Comparison of ENCODE assay signal across 13 cellular contexts in the genomic region with DNA sequence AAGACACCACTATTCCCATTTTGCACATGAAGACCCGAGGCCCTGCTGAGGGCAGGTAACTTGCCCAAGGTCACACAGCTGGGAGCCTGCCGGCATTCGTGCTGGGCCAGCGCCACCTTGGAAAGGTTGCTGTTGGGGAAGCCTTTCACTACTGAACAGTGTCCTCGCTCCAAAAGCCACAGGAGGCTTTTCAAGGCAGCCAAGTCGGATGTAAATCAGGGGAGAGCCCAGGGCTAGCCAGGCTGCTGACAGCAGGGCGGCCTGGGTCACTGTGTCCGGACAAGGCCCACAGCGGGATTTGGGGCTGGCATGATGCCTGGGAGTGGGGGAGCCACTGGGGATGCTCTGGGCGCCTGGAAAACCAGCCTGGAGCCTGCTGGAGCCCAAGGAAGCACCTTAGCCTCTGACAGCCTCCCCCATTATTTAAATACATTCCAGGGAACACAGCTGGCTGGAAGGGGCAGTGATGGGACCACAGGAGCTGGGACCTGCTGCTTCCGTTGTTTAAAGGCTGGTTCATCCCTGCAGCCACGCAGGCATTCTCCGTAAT. TPM values are rescaled to one million over a fixed set of nuclear protein-coding genes. Genes with fewer than 3 reads are reported as not detected.
A peak's percentile ranks its signal among the peaks of the same experiment; 100 is the strongest.
DNase-seq lines count a peak whose midpoint lies in the region; ATAC-seq and TF ChIP-seq lines count a peak whose summit lies in the region.
"Had no signal": no experiment of that assay in that cellular context is flagged by ENCODE, and none has a peak within 500 bp of the region (broad histone marks: within the 10 kb centered on the region; RNA-seq: fewer than 3 reads in every experiment).

No MANE protein-coding gene starts in this region.

- H2AFZ ChIP-seq in H9 (ENCODE audit: low read length) (no peak overlapping the region), smooth muscle cell (ENCODE audit: low read depth) (no peak overlapping the region)

- H4K91ac ChIP-seq in H9 (ENCODE audit: insufficient read length, low read depth, low read length) = no peak overlapping the region

- H3K27ac ChIP-seq in H9 (ENCODE audit: insufficient read length, low read depth, low read length) (peak overlapping the region; percentile 17), smooth muscle cell (ENCODE audit: low read depth) (peak overlapping the region; percentile 69), stomach (peak overlapping the region in 2 of 5 donors; percentile 32 to 49)
- H3K27ac ChIP-seq: body of pancreas had no signal

- H3K27me3 ChIP-seq in H9 (ENCODE audit: insufficient read depth, low read length) (no peaks in the 10 kb centered on the region), smooth muscle cell (ENCODE audit: low read depth) (no peaks in the 10 kb centered on the region), stomach (no peaks in the 10 kb centered on the region)
- H3K27me3 ChIP-seq: body of pancreas had no signal

- no peak overlapping the region for H2BK12ac ChIP-seq in H9 (ENCODE audit: insufficient read length, low read depth, low read length)

- no peak overlapping the region for H2BK120ac ChIP-seq in H9 (ENCODE audit: low read depth, low read length, poor library complexity, severe bottlenecking)

- no peak overlapping the region for H3K56ac ChIP-seq in H9 (ENCODE audit: insufficient read length, low read depth, low read length)

- H3K36me3 Mint-ChIP-seq in H9 (ENCODE audit: insufficient read depth in 1 of 3, low read depth in 3 of 3) = peaks cover 23 to 46% (median 32%) of the 10 kb centered on the region in 3 experiments

- peak; percentile 12 for ATAC-seq in SK-N-SH treated with all-trans-retinoic acid at 6 μM for 48 hours
- no peak for ATAC-seq in HG02885 (IDR thresholded peaks at IDR 0.05; ENCODE audit: poor library complexity, unreplicated experiment)
- ATAC-seq: body of pancreas; naive thymus-derived CD4-positive, alpha-beta T cell had no signal

- H3K4me1 ChIP-seq in H9 (ENCODE audit: insufficient read depth, low read length) (peaks cover 5% of the 10 kb centered on the region; the same call in 1 of the 2 replicates), smooth muscle cell (ENCODE audit: low read depth) (peaks cover 24% of the 10 kb centered on the region), stomach (peaks cover 14 to 65% (median 38%) of the 10 kb centered on the region in 4 donors)
- H3K4me1 ChIP-seq: body of pancreas had no signal

- intact Hi-C loops in stomach (cut with DNase I; ENCODE audit: low total_unique reads) = no loop called here

- H3K36me3 ChIP-seq in smooth muscle cell (ENCODE audit: low read depth) = no peaks in the 10 kb centered on the region
- peaks cover 10 to 44% (median 28%) of the 10 kb centered on the region in 4 donors for H3K36me3 ChIP-seq in stomach

- no peak overlapping the region for H2AK5ac ChIP-seq in H9 (ENCODE audit: insufficient read length, low read length)

- no peak overlapping the region for H2BK20ac ChIP-seq in H9 (ENCODE audit: low read depth, low read length, poor library complexity, severe bottlenecking)

- H3K4me3 Mint-ChIP-seq in H9 = peak overlapping the region; percentile 32 to 69; a peak in 4 of 5 replicates
- H3K4me3 Mint-ChIP-seq: naive thymus-derived CD4-positive, alpha-beta T cell had no signal

- TF ChIP-seq CTCF in H9 (conservative IDR thresholded peaks at IDR 0.05) (no peak), smooth muscle cell (IDR thresholded peaks at IDR 0.05; ENCODE audit: borderline replicate concordance, insufficient read depth, poor library complexity, severe bottlenecking) (no peak), stomach (IDR thresholded peaks at IDR 0.05) (no peak)

- H3K79me2 ChIP-seq in H9 (ENCODE audit: insufficient read depth, low read length) (peaks cover 16% of the 10 kb centered on the region; the same call in 1 of the 2 replicates), smooth muscle cell (ENCODE audit: low read depth) (peaks cover 12% of the 10 kb centered on the region)

- H3K4me2 ChIP-seq in H9 (ENCODE audit: insufficient read depth, insufficient read length, low read length) = peak overlapping the region; percentile 43
- H3K4me2 ChIP-seq in smooth muscle cell = peak overlapping the region; percentile 57

- TF ChIP-seq POLR2A in stomach (IDR thresholded peaks at IDR 0.05) = no peak

- no peak overlapping the region for H4K5ac ChIP-seq in H9 (ENCODE audit: insufficient read length, low read depth, low read length)

- H2BK15ac ChIP-seq in H9 (ENCODE audit: low read depth, low read length) = no peak overlapping the region

- H3K4me3 ChIP-seq in iPS-18c (ENCODE audit: insufficient read depth, low read depth, low read length) = peak overlapping the region; percentile 34; the same call in 1 of the 2 replicates
- H3K4me3 ChIP-seq in smooth muscle cell = no peak overlapping the region
- H3K4me3 ChIP-seq in stomach = no peak overlapping the region
- H3K4me3 ChIP-seq: body of pancreas had no signal

- H3K27ac Mint-ChIP-seq in H9 = peak overlapping the region; percentile 90 to 93 (median 91)

- no peak overlapping the region for H3K4ac ChIP-seq in H9 (ENCODE audit: low read depth, low read length)

- H3K9ac ChIP-seq in H9 (ENCODE audit: extremely low read depth, insufficient read length, low read length) (no peak overlapping the region), smooth muscle cell (ENCODE audit: low read depth) (no peak overlapping the region)

- H3K14ac ChIP-seq in H9 (ENCODE audit: insufficient read depth, low read length) = no peak overlapping the region; the same call in 1 of the 2 replicates

- H3K79me1 ChIP-seq in H9 (ENCODE audit: insufficient read depth, low read depth, low read length, poor library complexity, severe bottlenecking) = peaks cover 8% of the 10 kb centered on the region

- no peak overlapping the region for H3K18ac ChIP-seq in H9 (ENCODE audit: insufficient read length, low read depth, low read length)

- no peak overlapping the region for H4K8ac ChIP-seq in H9 (replicated peaks; ENCODE audit: insufficient read length, low read depth, low read length)

- no peaks in the 10 kb centered on the region; the same call in 1 of the 2 replicates for H3K27me3 Mint-ChIP-seq in H9 (ENCODE audit: low read depth)
- H3K27me3 Mint-ChIP-seq: naive thymus-derived CD4-positive, alpha-beta T cell had no signal

- H3F3A ChIP-seq in smooth muscle cell (ENCODE audit: low read depth) = peaks cover 4% of the 10 kb centered on the region

- H2BK5ac ChIP-seq in H9 (ENCODE audit: insufficient read length, low read length) = no peak overlapping the region

- H4K20me1 ChIP-seq in H9 (ENCODE audit: control insufficient read depth, insufficient read depth, insufficient read length) (no peaks in the 10 kb centered on the region), smooth muscle cell (ENCODE audit: low read depth) (no peaks in the 10 kb centered on the region)

- H3T11ph ChIP-seq in H9 (ENCODE audit: low read length) = no peak overlapping the region

- no peaks in the 10 kb centered on the region for H3K23me2 ChIP-seq in H9 (ENCODE audit: insufficient read length, low read depth, low read length, poor library complexity, severe bottlenecking)

- no peaks in the 10 kb centered on the region for H3K9me3 ChIP-seq in H9 (ENCODE audit: control insufficient read depth, low read depth, low read length)
- H3K9me3 ChIP-seq in iPS-18c (ENCODE audit: control insufficient read depth, insufficient read depth, low read length) = no peaks in the 10 kb centered on the region
- H3K9me3 ChIP-seq in smooth muscle cell (replicated peaks; ENCODE audit: low read depth) = no peaks in the 10 kb centered on the region
- H3K9me3 ChIP-seq in stomach = no peaks in the 10 kb centered on the region
- H3K9me3 ChIP-seq: body of pancreas had no signal

- DNase-seq in H9 = peak; percentile 80
- no peak for DNase-seq in smooth muscle cell (lab: John Stamatoyannopoulos, UW; ENCODE audit: unreplicated experiment)
- DNase-seq in stomach = no peak
- no peak for DNase-seq in DMS53 treated with DMSO at 0.1 percent for 48 hours (lab: John Stamatoyannopoulos, UW; ENCODE audit: unreplicated experiment)
- DNase-seq in RKO (ENCODE audit: low spot score) = no peak
- DNase-seq: activated CD4-positive, CD25-positive, alpha-beta regulatory T cell; body of pancreas; COR-L47; KG1; naive thymus-derived CD4-positive, alpha-beta T cell had no signal

- TF ChIP-seq EP300 in stomach (IDR thresholded peaks at IDR 0.05) = no peak

- H3K9me3 Mint-ChIP-seq in H9 = no peaks in the 10 kb centered on the region; a peak in 1 of 5 replicates
- H3K9me3 Mint-ChIP-seq: naive thymus-derived CD4-positive, alpha-beta T cell had no signal

- WGBS in H9 (ENCODE audit: extremely low coverage, insufficient read length, low lambda C conversion rate) = no CpG with 5 or more reads among the region's 13 CpGs
- 59% methylated on average over 13 of the region's 13 CpGs for WGBS in smooth muscle cell (ENCODE audit: low lambda C conversion rate)
- 73 to 80% (median 77%) methylated on average over 13 of the region's 13 CpGs for whole genome bisulfite sequencing in stomach, 5 donors

- peaks cover 39 to 49% of the 10 kb centered on the region in 2 experiments for H3K4me1 Mint-ChIP-seq in H9

- no peak overlapping the region for H3K23ac ChIP-seq in H9 (ENCODE audit: insufficient read length, low read depth, low read length)

TF ChIP-seq in SK-N-SH treated with all-trans-retinoic acid at 6 μM for 48 hours, 23 proteins besides CTCF, POLR2A, EP300 and RAD21:
- TF ChIP-seq PPARA (CRISPR knock-in tag; IDR thresholded peaks at IDR 0.05; ENCODE audit: borderline replicate concordance) (no peak), BACH2 (CRISPR knock-in tag; IDR thresholded peaks at IDR 0.05; ENCODE audit: borderline replicate concordance) (no peak), ZNF8 (CRISPR knock-in tag; IDR thresholded peaks at IDR 0.05) (no peak), ZFP3 (CRISPR knock-in tag; IDR thresholded peaks at IDR 0.05) (no peak)

RNA-seq across cellular contexts. Expression of gene SLC6A6, which starts 10.5 kb away (rescaled TPM):
- total RNA-seq in H9 (2021) (70.8 and 72.6 TPM in 2 replicates), smooth muscle cell (11.7 and 13.9 TPM in 2 replicates), stomach (10 to 100 TPM; 15.6 to 36.7 (median 28.0) TPM)
- polyA plus RNA-seq in smooth muscle cell (8.5 and 9.4 TPM in 2 replicates), stomach (1 to 10 TPM; 3.0 to 6.8 (median 4.9) TPM)
